ENCODE assay signal across 8 cellular contexts in genomic region chr1:19209990-19210771, GRCh38. TPM values are rescaled to one million over a fixed set of nuclear protein-coding genes. Genes with fewer than 3 reads are reported as not detected.
A peak's percentile ranks its signal among the peaks of the same experiment; 100 is the strongest.
DNase-seq lines count a peak whose midpoint lies in the region; ATAC-seq, FAIRE-seq and TF ChIP-seq lines count a peak whose summit lies in the region.

Gene UBR4 (minus strand): TSS chr1:19210266. CDS start chr1:19210248, 18 bp downstream.

- peak; percentile 78 for FAIRE-seq in endothelial cell of umbilical vein (lab: Jason Lieb, UNC)

- H3K4me3 ChIP-seq in OCI-LY3 (ENCODE audit: low read length), result peak within 1 kb of the TSS; percentile 100
- H3K4me3 ChIP-seq in endothelial cell of umbilical vein (replicated peaks in 1 of 3; ENCODE audit: insufficient read depth in 1 of 3, low read depth in 1 of 3, low read length in 3 of 3), result peak within 1 kb of the TSS; percentile 26 to 94 (median 81)

- POLR2A ChIA-PET in endothelial cell of umbilical vein (lab: Charles Lee), result no interaction called here

- intact Hi-C loops in endothelial cell of umbilical vein (cut with micrococcal nuclease), result loop anchor here (2.0 to 10.0 kb wide), 4 partner anchors 31 to 305 kb away; partner anchors contain the start of genes AKR7A2, ALDH4A1, EMC1 and MRTO4

- H4K20me1 ChIP-seq in OCI-LY3 (ENCODE audit: insufficient read depth, low read length) (peaks cover 42% of the 10 kb centered on the region), endothelial cell of umbilical vein (replicated peaks; ENCODE audit: control insufficient read depth, extremely low read depth, insufficient read depth, low read length) (peaks cover 2% of the 10 kb centered on the region)

- H3K9me3 ChIP-seq in OCI-LY3 (ENCODE audit: insufficient read depth, low read length) (no peaks in the 10 kb centered on the region), endothelial cell of umbilical vein (replicated peaks; ENCODE audit: control insufficient read depth, insufficient read depth, low read length) (no peaks in the 10 kb centered on the region)

- peak; percentile 75 for ATAC-seq in GM21515 (IDR thresholded peaks at IDR 0.05; ENCODE audit: unreplicated experiment)

- no peak within 1 kb of the TSS for H2AFZ ChIP-seq in OCI-LY3 (ENCODE audit: low read depth, low read length)
- peak within 1 kb of the TSS; percentile 62 for H2AFZ ChIP-seq in endothelial cell of umbilical vein (ENCODE audit: low read depth, low read length)

- H3K9me1 ChIP-seq in endothelial cell of umbilical vein (replicated peaks; ENCODE audit: control insufficient read depth, extremely low read depth, insufficient read depth, low read length), result no peaks in the 10 kb centered on the region

- peaks cover 96% of the 10 kb centered on the region for H3K79me2 ChIP-seq in OCI-LY3 (ENCODE audit: low read length)
- peaks cover 81% of the 10 kb centered on the region for H3K79me2 ChIP-seq in endothelial cell of umbilical vein (ENCODE audit: control insufficient read depth, insufficient read depth, low read length)

- DNase-seq in D341Med (ENCODE audit: low spot score), result peak; percentile 96
- DNase-seq in HuH-7 (ENCODE audit: low spot score), result peak; percentile 85
- DNase-seq in activated T-cell treated with anti-CD3 and anti-CD28 coated beads for 1 hour (ENCODE audit: low read depth), result peak; percentile 94
- peak; percentile 96 for DNase-seq in endothelial cell of umbilical vein (ENCODE audit: low read depth, low spot score)
- DNase-seq in middle frontal gyrus (ENCODE audit: extremely low spot score, low spot score), result peak; percentile 90
- peak; percentile 96 for DNase-seq in stimulated activated CD8-positive, alpha-beta memory T cell treated with anti-CD3 and anti-CD28 coated beads, Interleukin-2, amount 100 ng/mL, for 48 hours (ENCODE audit: low read depth in 2 of 2)

- dilution Hi-C loops in endothelial cell of umbilical vein (cut with MboI; ENCODE audit: extremely low pct_ligation_motif_present, low sequenced_read_pairs), result no loop called here

- peak within 1 kb of the TSS; percentile 98 for H3K4me2 ChIP-seq in OCI-LY3 (ENCODE audit: low read length)
- peak within 1 kb of the TSS; percentile 85 for H3K4me2 ChIP-seq in endothelial cell of umbilical vein (ENCODE audit: insufficient read depth, low read length)

- BruUV-seq in endothelial cell of umbilical vein (replicated peaks; lab: Mats Ljungman, UMichigan), result no TSS peak

- H3K9ac ChIP-seq in OCI-LY3 (ENCODE audit: low read length) (peak within 1 kb of the TSS; percentile 99), endothelial cell of umbilical vein (replicated peaks; ENCODE audit: extremely low read depth, insufficient read depth, low read length) (peak within 1 kb of the TSS; percentile 91)

- TF ChIP-seq POLR2A in endothelial cell of umbilical vein (IDR thresholded peaks at IDR 0.05; ENCODE audit: low read depth, low read length), result peak; percentile 52

- H3K4me1 ChIP-seq in OCI-LY3 (ENCODE audit: low read length), result peaks cover 50% of the 10 kb centered on the region
- peaks cover 22% of the 10 kb centered on the region for H3K4me1 ChIP-seq in endothelial cell of umbilical vein (ENCODE audit: control insufficient read depth, extremely low read depth, insufficient read depth, low read length)

- peak within 1 kb of the TSS; percentile 88 for H3K27ac ChIP-seq in OCI-LY3 (ENCODE audit: low read length)
- H3K27ac ChIP-seq in endothelial cell of umbilical vein (ENCODE audit: insufficient read depth, low read depth, low read length), result peak within 1 kb of the TSS; percentile 80

- H3K27me3 ChIP-seq in OCI-LY3 (ENCODE audit: low read depth, low read length) (no peaks in the 10 kb centered on the region), endothelial cell of umbilical vein (ENCODE audit: control insufficient read depth in 2 of 2, insufficient read depth in 2 of 2, low read length in 2 of 2) (no peaks in the 10 kb centered on the region)

- CTCF ChIA-PET in endothelial cell of umbilical vein (lab: Charles Lee), result interaction anchor here (1.3 to 2.2 kb wide), 2 partner anchors 30 to 31 kb away, joined by 4 to 8 read pairs; no protein-coding TSS in a partner anchor

- TF ChIP-seq CTCF in OCI-LY3 (IDR thresholded peaks at IDR 0.05; ENCODE audit: low read depth, low read length) (no peak), endothelial cell of umbilical vein (IDR thresholded peaks at IDR 0.05; ENCODE audit: extremely low read depth in 1 of 2, insufficient read depth in 1 of 2, low read depth in 1 of 2, low read length in 2 of 2) (no peak)

- H3K36me3 ChIP-seq in OCI-LY3 (replicated peaks; ENCODE audit: low read depth, low read length), result peaks cover 15% of the 10 kb centered on the region
- peaks cover 2 to 6% of the 10 kb centered on the region in 2 experiments for H3K36me3 ChIP-seq in endothelial cell of umbilical vein (ENCODE audit: control insufficient read depth in 2 of 2, extremely low read depth in 1 of 2, insufficient read depth in 2 of 2, low read length in 2 of 2)

TF ChIP-seq in endothelial cell of umbilical vein, 7 proteins besides CTCF, POLR2A, EP300 and RAD21:
- peak; percentile 92 for TF ChIP-seq POLR2AphosphoS5 (IDR thresholded peaks at IDR 0.05; ENCODE audit: insufficient read depth, low read depth, low read length)
- TF ChIP-seq EZH2 (IDR thresholded peaks at IDR 0.05; ENCODE audit: borderline replicate concordance, low read depth, low read length, severe bottlenecking), result no peak
- peak; percentile 38 for TF ChIP-seq MYC (IDR thresholded peaks at IDR 0.05; ENCODE audit: low read depth, low read length)
- TF ChIP-seq GATA2 (IDR thresholded peaks at IDR 0.05; ENCODE audit: insufficient read depth, insufficient read length, low read depth, low read length), result no peak
- peak; percentile 53 for TF ChIP-seq MAX (IDR thresholded peaks at IDR 0.05; ENCODE audit: insufficient read depth, insufficient read length)
- TF ChIP-seq JUN (IDR thresholded peaks at IDR 0.05; ENCODE audit: borderline replicate concordance, insufficient read depth, insufficient read length, low read depth), result no peak
- no peak for TF ChIP-seq FOS (IDR thresholded peaks at IDR 0.05; ENCODE audit: borderline replicate concordance, insufficient read depth, low read length)

RNA-seq across cellular contexts. Expression of gene UBR4, which starts in this region (rescaled TPM):
- total RNA-seq in endothelial cell of umbilical vein, result 146 and 150 TPM in 2 replicates
- polyA plus RNA-seq in endothelial cell of umbilical vein, result 125 and 128 TPM in 2 replicates
- polyA plus RNA-seq in endothelial cell of umbilical vein (2011; cell fraction: cytosol; rRNA removed), result 90.6 and 93.1 TPM in 2 replicates
- 493 and 664 TPM in 2 replicates for polyA plus RNA-seq in endothelial cell of umbilical vein (2011; cell fraction: nucleus; rRNA removed)
- polyA plus RNA-seq in endothelial cell of umbilical vein (2012), result 101 and 127 TPM in 2 replicates
- 252 and 266 TPM in 2 replicates for polyA minus RNA-seq in endothelial cell of umbilical vein
- 94.8 TPM for polyA minus RNA-seq in endothelial cell of umbilical vein (2011; cell fraction: cytosol; rRNA and poly(A)+ RNA removed)
- polyA minus RNA-seq in endothelial cell of umbilical vein (2011; cell fraction: nucleus; rRNA and poly(A)+ RNA removed), result 364 and 508 TPM in 2 replicates

Comparison
In these comparisons a context has a peak if more than half of its experiments do, and no peak if none do; other contexts are left out.
1. Peak in every context shown above with its lines: DNase-seq, ATAC-seq, H3K4me3 ChIP-seq and H3K27ac ChIP-seq.